12 cellular contexts compared by ENCODE assay signal in the genomic region with DNA sequence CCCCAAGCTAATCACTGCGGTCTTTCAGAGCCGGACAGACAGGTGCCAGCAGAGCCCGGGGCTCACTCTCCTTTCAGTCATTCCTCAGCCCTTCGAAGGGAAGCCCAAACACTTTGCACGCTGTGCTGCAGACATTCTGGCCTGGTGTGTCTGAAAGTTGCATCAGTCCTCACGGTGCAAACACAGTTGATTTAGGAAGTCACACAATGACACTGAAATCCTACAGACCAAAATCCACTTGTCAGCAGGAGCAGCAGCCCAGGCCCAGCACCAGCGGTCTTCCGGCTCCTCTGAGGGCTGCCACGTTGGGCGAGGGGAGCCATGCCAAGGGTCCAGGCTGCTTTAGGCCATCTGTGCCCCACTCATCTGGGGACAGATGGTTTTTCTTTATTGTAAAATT.
DNase-seq lines count a peak whose midpoint lies in the region; ATAC-seq and TF ChIP-seq lines count a peak whose summit lies in the region.
"Had no signal": no experiment of that assay in that cellular context is flagged by ENCODE, and none has a peak within 500 bp of the region (broad histone marks: within the 10 kb centered on the region; RNA-seq: fewer than 3 reads in every experiment).

No MANE protein-coding gene starts in this region.

- peak overlapping the region; percentile 58 for H3K27ac Mint-ChIP-seq in stimulated activated effector memory CD8-positive, alpha-beta T cell treated with anti-CD3 and anti-CD28 coated beads, Interleukin-12 subunit alpha, Interleukin-12 subunit beta, amount 100 ng/mL, for 72 hours

- peaks cover 17% of the 10 kb centered on the region for H3K4me1 ChIP-seq in RWPE2 (ENCODE audit: insufficient read depth, poor library complexity, severe bottlenecking)
- H3K4me1 ChIP-seq: SJCRH30 had no signal

- H3K27me3 ChIP-seq in RWPE2 (ENCODE audit: insufficient read depth, poor library complexity, severe bottlenecking), result no peaks in the 10 kb centered on the region
- H3K27me3 ChIP-seq: SJCRH30 had no signal

- H3K4me3 ChIP-seq in RWPE2 (ENCODE audit: severe bottlenecking), result no peak overlapping the region
- H3K4me3 ChIP-seq: A549, SJCRH30 had no signal

- H3K27ac ChIP-seq in RWPE2 (ENCODE audit: poor library complexity, severe bottlenecking), result peak overlapping the region; percentile 42
- H3K27ac ChIP-seq: A549, SJCRH30 had no signal

- peak; percentile 18 to 61 for DNase-seq in NCI-H524 (lab: John Stamatoyannopoulos, UW)
- no peak for DNase-seq in NCI-H524 treated with DMSO at 0.1 percent for 48 hours (lab: John Stamatoyannopoulos, UW)
- peak; percentile 56 for DNase-seq in RWPE2 (ENCODE audit: low spot score)
- peak; percentile 45 for DNase-seq in fibroblast of gingiva (ENCODE audit: low read depth)
- DNase-seq in stimulated activated effector memory CD8-positive, alpha-beta T cell treated with anti-CD3 and anti-CD28 coated beads, Interleukin-12 subunit alpha, Interleukin-12 subunit beta, amount 100 ng/mL, for 72 hours (ENCODE audit: low spot score in 2 of 2), result no peak
- DNase-seq in NCI-H526 treated with DMSO at 0.1 percent for 48 hours (lab: John Stamatoyannopoulos, UW), result no peak
- DNase-seq in NCI-H1436 (lab: John Stamatoyannopoulos, UW), result no peak
- DNase-seq: anterior cingulate cortex, NCI-H2171, SJCRH30 had no signal

- H3K4me1 Mint-ChIP-seq in stimulated activated effector memory CD8-positive, alpha-beta T cell treated with anti-CD3 and anti-CD28 coated beads, Interleukin-12 subunit alpha, Interleukin-12 subunit beta, amount 100 ng/mL, for 72 hours, result peaks cover 74% of the 10 kb centered on the region

- no peak for ATAC-seq in RWPE2 (ENCODE audit: low read depth)
- no peak for ATAC-seq in stimulated activated effector memory CD8-positive, alpha-beta T cell treated with anti-CD3 and anti-CD28 coated beads, Interleukin-12 subunit alpha, Interleukin-12 subunit beta, amount 100 ng/mL, for 72 hours
- no peak for ATAC-seq in HG03378 (IDR thresholded peaks at IDR 0.05; ENCODE audit: unreplicated experiment)
- ATAC-seq: A549 had no signal

- H3K36me3 ChIP-seq in RWPE2 (ENCODE audit: low read depth), result peaks cover 56% of the 10 kb centered on the region

- no peaks in the 10 kb centered on the region for H3K9me3 Mint-ChIP-seq in stimulated activated effector memory CD8-positive, alpha-beta T cell treated with anti-CD3 and anti-CD28 coated beads, Interleukin-12 subunit alpha, Interleukin-12 subunit beta, amount 100 ng/mL, for 72 hours

- no peak overlapping the region for H3K4me3 Mint-ChIP-seq in stimulated activated effector memory CD8-positive, alpha-beta T cell treated with anti-CD3 and anti-CD28 coated beads, Interleukin-12 subunit alpha, Interleukin-12 subunit beta, amount 100 ng/mL, for 72 hours

- H3K9me3 ChIP-seq in RWPE2 (ENCODE audit: severe bottlenecking), result no peaks in the 10 kb centered on the region
- H3K9me3 ChIP-seq: A549, SJCRH30 had no signal

- H3K36me3 Mint-ChIP-seq in stimulated activated effector memory CD8-positive, alpha-beta T cell treated with anti-CD3 and anti-CD28 coated beads, Interleukin-12 subunit alpha, Interleukin-12 subunit beta, amount 100 ng/mL, for 72 hours, result peaks cover 6% of the 10 kb centered on the region

- no peak for TF ChIP-seq CTCF in RWPE2 (IDR thresholded peaks at IDR 0.05; ENCODE audit: poor library complexity, severe bottlenecking)

Comparison
In these comparisons a context has a peak if more than half of its experiments do, and no peak if none do; other contexts are left out.
1. DNase-seq: peak in NCI-H524 (2 of 2), RWPE2 (single experiment) and fibroblast of gingiva (single experiment); none in NCI-H524 treated with DMSO at 0.1 percent for 48 hours (single experiment), stimulated activated effector memory CD8-positive, alpha-beta T cell treated with anti-CD3 and anti-CD28 coated beads, Interleukin-12 subunit alpha, Interleukin-12 subunit beta, amount 100 ng/mL, for 72 hours (0 of 2), NCI-H526 treated with DMSO at 0.1 percent for 48 hours (single experiment) and NCI-H1436 (single experiment).